Comparison of ENCODE assay signal across 23 cellular contexts in genomic region chr22:30824711-30825110, GRCh38.
"Had no signal": no experiment of that assay in that cellular context is flagged by ENCODE, and none has a peak within 500 bp of the region (broad histone marks: within the 10 kb centered on the region; RNA-seq: fewer than 3 reads in every experiment).

No MANE protein-coding gene starts in this region.

- ATAC-seq: esophagus mucosa; gastrocnemius medialis; left lung; naive thymus-derived CD4-positive, alpha-beta T cell; psoas muscle; right cardiac atrium; stimulated activated naive B cell treated with anti-CD40 and anti-IgM and Interleukin-4, amounts not matched to agents 10 μg/mL and 1 μg/mL and 100 μg/mL, for 72 hours had no signal

- DNase-seq: dorsolateral prefrontal cortex; effector CD4-positive, alpha-beta T cell; endodermal cell; foreskin fibroblast; gastrocnemius medialis; left lung; mesenchymal stem cell; midbrain; naive thymus-derived CD4-positive, alpha-beta T cell; ovary; psoas muscle; right cardiac atrium; stimulated activated CD4-positive, alpha-beta T cell treated with anti-CD3 and anti-CD28 coated beads, Interleukin-15, amount 100 ng/mL, for 24 hours; stimulated activated CD4-positive, alpha-beta T cell treated with anti-CD3 and anti-CD28 coated beads, Interleukin-2, amount 100 ng/mL, for 48 hours; stimulated activated naive B cell treated with anti-CD40 and anti-IgM and Interleukin-4, amounts not matched to agents 10 μg/mL and 1 μg/mL and 100 μg/mL, for 72 hours had no signal

- H3K36me3 Mint-ChIP-seq: naive thymus-derived CD4-positive, alpha-beta T cell; neural progenitor cell; stimulated activated naive B cell treated with anti-CD40 and anti-IgM and Interleukin-4, amounts not matched to agents 10 μg/mL and 1 μg/mL and 100 μg/mL, for 72 hours had no signal

- H3K9me3 Mint-ChIP-seq: endodermal cell; nephron; neural progenitor cell; stimulated activated naive B cell treated with anti-CD40 and anti-IgM and Interleukin-4, amounts not matched to agents 10 μg/mL and 1 μg/mL and 100 μg/mL, for 72 hours; stimulated activated naive CD8-positive, alpha-beta T cell treated with anti-CD3 and anti-CD28 coated beads, Interleukin-15, Interleukin-2, amounts not matched to agents 100 ng/mL and 50 ng/mL, for 24 hours had no signal

- H3K27me3 ChIP-seq: ovary, vagina had no signal

- H3K4me1 Mint-ChIP-seq: endodermal cell had no signal

- H3K27ac Mint-ChIP-seq: endodermal cell; naive thymus-derived CD4-positive, alpha-beta T cell; nephron; neural progenitor cell; stimulated activated naive B cell treated with anti-CD40 and anti-IgM and Interleukin-4, amounts not matched to agents 10 μg/mL and 1 μg/mL and 100 μg/mL, for 72 hours; stimulated activated naive CD8-positive, alpha-beta T cell treated with anti-CD3 and anti-CD28 coated beads, Interleukin-15, Interleukin-2, amounts not matched to agents 100 ng/mL and 50 ng/mL, for 24 hours had no signal

- H3K9me3 ChIP-seq: gastrocnemius medialis, left lung, ovary, psoas muscle, thoracic aorta, tibial nerve, vagina had no signal

- H3K36me3 ChIP-seq: gastrocnemius medialis, left lung, neural progenitor cell, ovary, thoracic aorta, tibial nerve, vagina had no signal

- H3K4me3 ChIP-seq: dorsolateral prefrontal cortex, gastrocnemius medialis, left lung, neural progenitor cell, ovary, psoas muscle, skin epidermis, thoracic aorta, tibial nerve, vagina had no signal

- H3K4me3 Mint-ChIP-seq: endodermal cell; naive thymus-derived CD4-positive, alpha-beta T cell; nephron; neural progenitor cell; stimulated activated naive B cell treated with anti-CD40 and anti-IgM and Interleukin-4, amounts not matched to agents 10 μg/mL and 1 μg/mL and 100 μg/mL, for 72 hours; stimulated activated naive CD8-positive, alpha-beta T cell treated with anti-CD3 and anti-CD28 coated beads, Interleukin-15, Interleukin-2, amounts not matched to agents 100 ng/mL and 50 ng/mL, for 24 hours had no signal

- H3K27ac ChIP-seq: gastrocnemius medialis, left lung, neural progenitor cell, ovary, psoas muscle, skin epidermis, thoracic aorta, tibial nerve, vagina had no signal
